In genomic region chr1:204505674-204506073, GRCh38 we compare ENCODE assay signal across 8 cellular contexts. TPM values are rescaled to one million over a fixed set of nuclear protein-coding genes. Genes with fewer than 3 reads are reported as not detected.
A peak's percentile ranks its signal among the peaks of the same experiment; 100 is the strongest.
DNase-seq lines count a peak whose midpoint lies in the region; ATAC-seq and TF ChIP-seq lines count a peak whose summit lies in the region.

No MANE protein-coding gene starts in this region.

- H3K27me3 ChIP-seq in heart left ventricle: no peaks in the 10 kb centered on the region
- no peaks in the 10 kb centered on the region for H3K27me3 ChIP-seq in ascending aorta
- no peaks in the 10 kb centered on the region for H3K27me3 ChIP-seq in mesenchymal stem cell (ENCODE audit: control insufficient read depth in 1 of 2, insufficient read depth in 1 of 2, low read length in 2 of 2)
- no peaks in the 10 kb centered on the region for H3K27me3 ChIP-seq in uterus

- no peaks in the 10 kb centered on the region for H3K36me3 ChIP-seq in heart left ventricle
- no peaks in the 10 kb centered on the region for H3K36me3 ChIP-seq in ascending aorta
- no peaks in the 10 kb centered on the region for H3K36me3 ChIP-seq in mesenchymal stem cell (ENCODE audit: control insufficient read depth in 1 of 2, insufficient read depth in 2 of 2, low read depth in 1 of 2, low read length in 2 of 2)
- no peaks in the 10 kb centered on the region for H3K36me3 ChIP-seq in uterus

- H3K4me1 ChIP-seq in heart left ventricle (peaks cover 0 to 30% (median 7%) of the 10 kb centered on the region in 12 donors), ascending aorta (peaks cover 0 to 4% of the 10 kb centered on the region in 2 donors), mesenchymal stem cell (ENCODE audit: control insufficient read depth, insufficient read depth, low read depth, low read length) (no peaks in the 10 kb centered on the region), uterus (no peaks in the 10 kb centered on the region)

- H3K9ac ChIP-seq in mesenchymal stem cell (ENCODE audit: low read length): peak overlapping the region; percentile 82

- no peak overlapping the region for H3K23ac ChIP-seq in mesenchymal stem cell (ENCODE audit: low read length in 2 of 2)

- H3K27ac ChIP-seq in heart left ventricle (peak overlapping the region; percentile 29 to 89 (median 84)), ascending aorta (peak overlapping the region; percentile 85 to 87), mesenchymal stem cell (ENCODE audit: low read length, poor library complexity, severe bottlenecking) (no peak overlapping the region), uterus (peak overlapping the region; percentile 90 to 96)

- H4K91ac ChIP-seq in mesenchymal stem cell (ENCODE audit: low read length): no peak overlapping the region

- no peak overlapping the region for H2AFZ ChIP-seq in mesenchymal stem cell (ENCODE audit: low read depth, low read length)

- H4K8ac ChIP-seq in mesenchymal stem cell (ENCODE audit: low read length): no peak overlapping the region

- no peak overlapping the region for H3K18ac ChIP-seq in mesenchymal stem cell (ENCODE audit: low read depth in 1 of 2, low read length in 2 of 2)

- H3K4me3 ChIP-seq in heart left ventricle (peak overlapping the region; percentile 19 to 76 (median 60)), ascending aorta (peak overlapping the region; percentile 43 to 59), mesenchymal stem cell (ENCODE audit: insufficient read depth in 1 of 2, low read depth in 1 of 2, low read length in 2 of 2) (peak overlapping the region in 1 of 2 experiments; percentile 76), uterus (peak overlapping the region; percentile 51 to 62)

- H3K4me2 ChIP-seq in mesenchymal stem cell (ENCODE audit: low read length, poor library complexity, severe bottlenecking): no peak overlapping the region

- no peak overlapping the region for H3K14ac ChIP-seq in mesenchymal stem cell (ENCODE audit: low read length in 2 of 2)

- H3K9me3 ChIP-seq in heart left ventricle (no peaks in the 10 kb centered on the region), ascending aorta (no peaks in the 10 kb centered on the region), mesenchymal stem cell (ENCODE audit: control insufficient read depth, low read length) (no peaks in the 10 kb centered on the region), uterus (no peaks in the 10 kb centered on the region)

- H3K4ac ChIP-seq in mesenchymal stem cell (ENCODE audit: low read depth in 1 of 2, low read length in 2 of 2): no peak overlapping the region

- H2AK5ac ChIP-seq in mesenchymal stem cell (ENCODE audit: low read length, severe bottlenecking): no peak overlapping the region

- DNase-seq in heart left ventricle (no peak), Right ventricle myocardium superior (no peak), ascending aorta (ENCODE audit: low spot score in 2 of 2) (no peak), mesenchymal stem cell (no peak), uterus (no peak), medulla oblongata (ENCODE audit: extremely low spot score) (no peak), ecto neural progenitor cell (ENCODE audit: low spot score) (no peak), NCI-H2029 (lab: John Stamatoyannopoulos, UW) (no peak)

- ATAC-seq in heart left ventricle: no peak
- ATAC-seq in Right ventricle myocardium superior (ENCODE audit: poor library complexity): no peak

- no peak overlapping the region for H2BK12ac ChIP-seq in mesenchymal stem cell (ENCODE audit: low read length in 2 of 2)

- no peaks in the 10 kb centered on the region for H3K79me1 ChIP-seq in mesenchymal stem cell (replicated peaks; ENCODE audit: low read length, poor library complexity, severe bottlenecking)

- no peak overlapping the region for H2BK120ac ChIP-seq in mesenchymal stem cell (ENCODE audit: low read depth, low read length)

- intact Hi-C loops in heart left ventricle (cut with DNase I) (loop anchor here in 2 of 10 donors (10.0 kb wide), 2 partner anchors 251 to 341 kb away; partner anchors contain the start of gene REN (in 2 of the 2)), Right ventricle myocardium superior (cut with DNase I) (no loop called here), ascending aorta (cut with DNase I) (loop anchor here (2.0 to 5.0 kb wide), 3 partner anchors 95 to 708 kb away; partner anchors contain the start of genes ETNK2, PPP1R15B, ZBED6 and ZC3H11A), uterus (cut with DNase I; ENCODE audit: low total_unique reads) (no loop called here)

- H2BK5ac ChIP-seq in mesenchymal stem cell (ENCODE audit: low read depth, low read length, poor library complexity, severe bottlenecking): no peak overlapping the region

- TF ChIP-seq POLR2A in heart left ventricle (IDR thresholded peaks at IDR 0.05) (no peak), uterus (IDR thresholded peaks at IDR 0.05) (no peak)

- no peak overlapping the region for H2BK15ac ChIP-seq in mesenchymal stem cell (ENCODE audit: low read depth, poor library complexity, severe bottlenecking)

- TF ChIP-seq CTCF in heart left ventricle (IDR thresholded peaks at IDR 0.05): no peak
- no peak for TF ChIP-seq CTCF in ascending aorta (IDR thresholded peaks at IDR 0.05)
- TF ChIP-seq CTCF in uterus (IDR thresholded peaks at IDR 0.05): no peak

RNA-seq across cellular contexts. Expression of gene MDM4, which starts 10.5 kb away (rescaled TPM):
- total RNA-seq in heart left ventricle: 10 to 100 TPM in 8 of 9 donors, 1 to 10 TPM in 1; 8.9 to 48.7 (median 33.0) TPM
- 10 to 100 TPM in 1 of 2 donors, 1 to 10 TPM in 1; 5.7 to 15.0 TPM for polyA plus RNA-seq in heart left ventricle
- total RNA-seq in Right ventricle myocardium superior: 24.2 TPM
- 9.9 TPM for total RNA-seq in ascending aorta
- polyA plus RNA-seq in mesenchymal stem cell (2013, experiment 1 of 2): 10.6 TPM
- 9.5 TPM for polyA plus RNA-seq in mesenchymal stem cell (2013, experiment 2 of 2)
- 100 to 1,000 TPM in 3 of 4 donors, 10 to 100 TPM in 1; 31.0 to 141 (median 134) TPM for total RNA-seq in uterus

RNA-seq across cellular contexts. Expression of gene PIK3C2B, which starts 11.1 kb away (rescaled TPM):
- 10 to 100 TPM; 12.9 to 42.5 (median 19.8) TPM for total RNA-seq in heart left ventricle
- 10 to 100 TPM in 1 of 2 donors, 1 to 10 TPM in 1; 9.2 to 11.9 TPM for polyA plus RNA-seq in heart left ventricle
- total RNA-seq in Right ventricle myocardium superior: 17.7 TPM
- total RNA-seq in ascending aorta: 129 TPM
- polyA plus RNA-seq in mesenchymal stem cell (2013, experiment 1 of 2): 3.7 TPM
- 3.8 TPM for polyA plus RNA-seq in mesenchymal stem cell (2013, experiment 2 of 2)
- 10 to 100 TPM in 3 of 4 donors, 1 to 10 TPM in 1; 7.4 to 81.5 (median 38.3) TPM for total RNA-seq in uterus
